In the genomic region with DNA sequence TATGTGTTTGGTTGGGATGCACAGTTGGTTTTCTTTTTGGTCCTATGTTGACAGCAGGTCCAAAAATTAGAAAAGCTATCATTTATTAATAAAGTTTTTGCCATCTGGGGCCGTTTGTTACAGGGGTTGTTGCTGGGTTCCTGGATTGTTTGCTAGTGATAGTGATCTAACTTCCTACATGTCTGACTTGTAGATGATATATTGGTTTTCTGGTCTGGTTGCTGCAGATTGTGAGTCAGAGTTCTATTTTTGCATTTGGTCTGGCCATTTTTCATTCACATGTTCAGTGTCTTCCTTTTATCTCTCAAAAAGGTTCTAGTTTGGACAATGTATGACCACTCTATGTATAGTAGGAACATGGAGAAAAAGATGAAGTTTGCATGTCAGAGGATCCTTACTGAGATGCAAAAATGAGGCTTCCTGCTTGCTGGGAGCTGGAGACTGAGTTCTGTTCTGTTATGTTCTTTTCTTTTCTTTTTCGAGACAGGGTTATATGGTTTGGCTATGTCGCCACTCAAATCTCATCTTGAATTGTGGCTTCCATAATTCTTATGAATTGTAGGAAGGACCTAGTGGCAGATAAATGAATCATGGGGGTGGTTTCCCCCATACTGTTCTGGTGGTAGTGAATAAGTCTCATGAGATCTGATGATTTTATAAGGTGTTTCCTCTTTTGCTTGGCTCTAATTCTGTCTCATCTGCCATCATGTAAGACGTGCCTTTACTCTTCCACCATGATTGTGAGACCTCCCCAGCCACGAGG, we compare ENCODE assay signal across 1 cellular context.
TF ChIP-seq lines count a peak whose summit lies in the region.

No MANE protein-coding gene starts in this region.

TF ChIP-seq in K562, 482 proteins besides CTCF, POLR2A, EP300 and RAD21 (continued from another document):
- TF ChIP-seq PHB2 (IDR thresholded peaks at IDR 0.05; ENCODE audit: low read depth) (no peak), HCFC1 (IDR thresholded peaks at IDR 0.05; ENCODE audit: low read depth, low read length) (no peak), MAZ (CRISPR knock-in tag; conservative IDR thresholded peaks at IDR 0.05 in 1 of 2, IDR thresholded peaks at IDR 0.05 in 1 of 2) (0 out of 4 replicates have a peak, but pooled peaks of 1 of the 2 experiments have one; percentile 10), PHF20 (IDR thresholded peaks at IDR 0.05; ENCODE audit: partially characterized antibody) (peak; percentile 65), ZEB2 (IDR thresholded peaks at IDR 0.05) (peak; percentile 54; the same call in 1 of the 2 replicates), ARID1B (IDR thresholded peaks at IDR 0.05) (peak; percentile 95), CCAR2 (IDR thresholded peaks at IDR 0.05; ENCODE audit: low read depth, low read length) (no peak), PTRF (tag; IDR thresholded peaks at IDR 0.05) (no peak), POLR2AphosphoS2 (IDR thresholded peaks at IDR 0.05; ENCODE audit: low read length) (no peak), MEIS2 (IDR thresholded peaks at IDR 0.05; ENCODE audit: partially characterized antibody) (peak; percentile 99), ELF1 (tag; IDR thresholded peaks at IDR 0.05) (peak; percentile 43; the same call in 1 of the 2 replicates), CREM (IDR thresholded peaks at IDR 0.05; ENCODE audit: low read depth) (peak; percentile 53), ETV1 (tag; conservative IDR thresholded peaks at IDR 0.05; ENCODE audit: low read depth) (peak; percentile 54; the same call in 1 of the 2 replicates), SMARCC2 (IDR thresholded peaks at IDR 0.05; ENCODE audit: low read depth) (peak; percentile 84; the same call in 1 of the 2 replicates), FOXK2 (conservative IDR thresholded peaks at IDR 0.05 in 1 of 2, IDR thresholded peaks at IDR 0.05 in 1 of 2; ENCODE audit: low read depth in 2 of 2) (0 out of 4 replicates have a peak, but pooled peaks of 1 of the 2 experiments have one; percentile 27), ZNF57 (CRISPR knock-in tag; IDR thresholded peaks at IDR 0.05) (no peak), SAFB2 (IDR thresholded peaks at IDR 0.05; ENCODE audit: borderline replicate concordance, low read depth, low read length, severe bottlenecking) (no peak), ZNF444 (CRISPR knock-in tag; IDR thresholded peaks at IDR 0.05) (no peak), FOS (IDR thresholded peaks at IDR 0.05; ENCODE audit: extremely low read depth, insufficient read length) (peak; percentile 42), NCOA2 (IDR thresholded peaks at IDR 0.05; ENCODE audit: partially characterized antibody in 2 of 2) (peak in 1 of 2 experiments; percentile 51), TAF15 (IDR thresholded peaks at IDR 0.05; ENCODE audit: low read depth, low read length) (no peak), HDGF (IDR thresholded peaks at IDR 0.05) (no peak), ELF4 (CRISPR knock-in tag; IDR thresholded peaks at IDR 0.05) (peak; percentile 75; the same call in 1 of the 2 replicates), SIRT6 (IDR thresholded peaks at IDR 0.05; ENCODE audit: low read depth, low read length) (no peak), PTTG1 (tag; IDR thresholded peaks at IDR 0.05; ENCODE audit: low read depth) (no peak), HNRNPH1 (optimal IDR thresholded peaks at IDR 0.05; ENCODE audit: low read depth, low read length) (no peak), TAL1 (IDR thresholded peaks at IDR 0.05) (peak; percentile 82), POU5F1 (IDR thresholded peaks at IDR 0.05; ENCODE audit: borderline replicate concordance, low read depth, low read length, partially characterized antibody) (no peak), TEAD2 (tag; IDR thresholded peaks at IDR 0.05) (no peak), LEF1 (IDR thresholded peaks at IDR 0.05) (peak; percentile 92), STAT5A (IDR thresholded peaks at IDR 0.05; ENCODE audit: borderline replicate concordance, low read length) (peak; percentile 47), CEBPG (CRISPR knock-in tag; IDR thresholded peaks at IDR 0.05) (no peak), CEBPG (tag; conservative IDR thresholded peaks at IDR 0.05 in 1 of 2, IDR thresholded peaks at IDR 0.05 in 1 of 2) (no peak)
- TF ChIP-seq, protein P1, sequence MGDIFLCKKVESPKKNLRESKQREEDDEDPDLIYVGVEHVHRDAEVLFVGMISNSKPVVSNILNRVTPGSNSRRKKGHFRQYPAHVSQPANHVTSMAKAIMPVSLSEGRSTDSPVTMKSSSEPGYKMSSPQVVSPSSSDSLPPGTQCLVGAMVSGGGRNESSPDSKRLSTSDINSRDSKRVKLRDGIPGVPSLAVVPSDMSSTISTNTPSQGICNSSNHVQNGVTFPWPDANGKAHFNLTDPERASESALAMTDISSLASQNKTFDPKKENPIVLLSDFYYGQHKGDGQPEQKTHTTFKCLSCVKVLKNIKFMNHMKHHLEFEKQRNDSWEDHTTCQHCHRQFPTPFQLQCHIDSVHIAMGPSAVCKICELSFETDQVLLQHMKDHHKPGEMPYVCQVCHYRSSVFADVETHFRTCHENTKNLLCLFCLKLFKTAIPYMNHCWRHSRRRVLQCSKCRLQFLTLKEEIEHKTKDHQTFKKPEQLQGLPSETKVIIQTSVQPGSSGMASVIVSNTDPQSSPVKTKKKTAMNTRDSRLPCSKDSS (IDR thresholded peaks at IDR 0.05; ENCODE audit: low read depth, partially characterized antibody), result no peak
- TF ChIP-seq, protein P2, sequence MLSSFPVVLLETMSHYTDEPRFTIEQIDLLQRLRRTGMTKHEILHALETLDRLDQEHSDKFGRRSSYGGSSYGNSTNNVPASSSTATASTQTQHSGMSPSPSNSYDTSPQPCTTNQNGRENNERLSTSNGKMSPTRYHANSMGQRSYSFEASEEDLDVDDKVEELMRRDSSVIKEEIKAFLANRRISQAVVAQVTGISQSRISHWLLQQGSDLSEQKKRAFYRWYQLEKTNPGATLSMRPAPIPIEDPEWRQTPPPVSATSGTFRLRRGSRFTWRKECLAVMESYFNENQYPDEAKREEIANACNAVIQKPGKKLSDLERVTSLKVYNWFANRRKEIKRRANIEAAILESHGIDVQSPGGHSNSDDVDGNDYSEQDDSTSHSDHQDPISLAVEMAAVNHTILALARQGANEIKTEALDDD (IDR thresholded peaks at IDR 0.05), result peak; percentile 19; the same call in 1 of the 2 replicates
- TF ChIP-seq, protein P3, sequence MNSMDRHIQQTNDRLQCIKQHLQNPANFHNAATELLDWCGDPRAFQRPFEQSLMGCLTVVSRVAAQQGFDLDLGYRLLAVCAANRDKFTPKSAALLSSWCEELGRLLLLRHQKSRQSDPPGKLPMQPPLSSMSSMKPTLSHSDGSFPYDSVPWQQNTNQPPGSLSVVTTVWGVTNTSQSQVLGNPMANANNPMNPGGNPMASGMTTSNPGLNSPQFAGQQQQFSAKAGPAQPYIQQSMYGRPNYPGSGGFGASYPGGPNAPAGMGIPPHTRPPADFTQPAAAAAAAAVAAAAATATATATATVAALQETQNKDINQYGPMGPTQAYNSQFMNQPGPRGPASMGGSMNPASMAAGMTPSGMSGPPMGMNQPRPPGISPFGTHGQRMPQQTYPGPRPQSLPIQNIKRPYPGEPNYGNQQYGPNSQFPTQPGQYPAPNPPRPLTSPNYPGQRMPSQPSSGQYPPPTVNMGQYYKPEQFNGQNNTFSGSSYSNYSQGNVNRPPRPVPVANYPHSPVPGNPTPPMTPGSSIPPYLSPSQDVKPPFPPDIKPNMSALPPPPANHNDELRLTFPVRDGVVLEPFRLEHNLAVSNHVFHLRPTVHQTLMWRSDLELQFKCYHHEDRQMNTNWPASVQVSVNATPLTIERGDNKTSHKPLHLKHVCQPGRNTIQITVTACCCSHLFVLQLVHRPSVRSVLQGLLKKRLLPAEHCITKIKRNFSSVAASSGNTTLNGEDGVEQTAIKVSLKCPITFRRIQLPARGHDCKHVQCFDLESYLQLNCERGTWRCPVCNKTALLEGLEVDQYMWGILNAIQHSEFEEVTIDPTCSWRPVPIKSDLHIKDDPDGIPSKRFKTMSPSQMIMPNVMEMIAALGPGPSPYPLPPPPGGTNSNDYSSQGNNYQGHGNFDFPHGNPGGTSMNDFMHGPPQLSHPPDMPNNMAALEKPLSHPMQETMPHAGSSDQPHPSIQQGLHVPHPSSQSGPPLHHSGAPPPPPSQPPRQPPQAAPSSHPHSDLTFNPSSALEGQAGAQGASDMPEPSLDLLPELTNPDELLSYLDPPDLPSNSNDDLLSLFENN (IDR thresholded peaks at IDR 0.05; ENCODE audit: low read depth in 2 of 2, low read length in 2 of 2), result no peak
- TF ChIP-seq, protein P4, sequence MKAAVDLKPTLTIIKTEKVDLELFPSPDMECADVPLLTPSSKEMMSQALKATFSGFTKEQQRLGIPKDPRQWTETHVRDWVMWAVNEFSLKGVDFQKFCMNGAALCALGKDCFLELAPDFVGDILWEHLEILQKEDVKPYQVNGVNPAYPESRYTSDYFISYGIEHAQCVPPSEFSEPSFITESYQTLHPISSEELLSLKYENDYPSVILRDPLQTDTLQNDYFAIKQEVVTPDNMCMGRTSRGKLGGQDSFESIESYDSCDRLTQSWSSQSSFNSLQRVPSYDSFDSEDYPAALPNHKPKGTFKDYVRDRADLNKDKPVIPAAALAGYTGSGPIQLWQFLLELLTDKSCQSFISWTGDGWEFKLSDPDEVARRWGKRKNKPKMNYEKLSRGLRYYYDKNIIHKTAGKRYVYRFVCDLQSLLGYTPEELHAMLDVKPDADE (conservative IDR thresholded peaks at IDR 0.05; ENCODE audit: control insufficient read depth, low read depth, low read length), result no peak
- TF ChIP-seq, protein P5, sequence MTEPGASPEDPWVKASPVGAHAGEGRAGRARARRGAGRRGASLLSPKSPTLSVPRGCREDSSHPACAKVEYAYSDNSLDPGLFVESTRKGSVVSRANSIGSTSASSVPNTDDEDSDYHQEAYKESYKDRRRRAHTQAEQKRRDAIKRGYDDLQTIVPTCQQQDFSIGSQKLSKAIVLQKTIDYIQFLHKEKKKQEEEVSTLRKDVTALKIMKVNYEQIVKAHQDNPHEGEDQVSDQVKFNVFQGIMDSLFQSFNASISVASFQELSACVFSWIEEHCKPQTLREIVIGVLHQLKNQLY (CRISPR knock-in tag; conservative IDR thresholded peaks at IDR 0.05), result no peak
- TF ChIP-seq, protein P6, sequence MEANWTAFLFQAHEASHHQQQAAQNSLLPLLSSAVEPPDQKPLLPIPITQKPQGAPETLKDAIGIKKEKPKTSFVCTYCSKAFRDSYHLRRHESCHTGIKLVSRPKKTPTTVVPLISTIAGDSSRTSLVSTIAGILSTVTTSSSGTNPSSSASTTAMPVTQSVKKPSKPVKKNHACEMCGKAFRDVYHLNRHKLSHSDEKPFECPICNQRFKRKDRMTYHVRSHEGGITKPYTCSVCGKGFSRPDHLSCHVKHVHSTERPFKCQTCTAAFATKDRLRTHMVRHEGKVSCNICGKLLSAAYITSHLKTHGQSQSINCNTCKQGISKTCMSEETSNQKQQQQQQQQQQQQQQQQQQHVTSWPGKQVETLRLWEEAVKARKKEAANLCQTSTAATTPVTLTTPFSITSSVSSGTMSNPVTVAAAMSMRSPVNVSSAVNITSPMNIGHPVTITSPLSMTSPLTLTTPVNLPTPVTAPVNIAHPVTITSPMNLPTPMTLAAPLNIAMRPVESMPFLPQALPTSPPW (CRISPR knock-in tag; IDR thresholded peaks at IDR 0.05), result 0 out of 2 replicates have a peak, but pooled peaks have one; percentile 6
- TF ChIP-seq, protein P7, sequence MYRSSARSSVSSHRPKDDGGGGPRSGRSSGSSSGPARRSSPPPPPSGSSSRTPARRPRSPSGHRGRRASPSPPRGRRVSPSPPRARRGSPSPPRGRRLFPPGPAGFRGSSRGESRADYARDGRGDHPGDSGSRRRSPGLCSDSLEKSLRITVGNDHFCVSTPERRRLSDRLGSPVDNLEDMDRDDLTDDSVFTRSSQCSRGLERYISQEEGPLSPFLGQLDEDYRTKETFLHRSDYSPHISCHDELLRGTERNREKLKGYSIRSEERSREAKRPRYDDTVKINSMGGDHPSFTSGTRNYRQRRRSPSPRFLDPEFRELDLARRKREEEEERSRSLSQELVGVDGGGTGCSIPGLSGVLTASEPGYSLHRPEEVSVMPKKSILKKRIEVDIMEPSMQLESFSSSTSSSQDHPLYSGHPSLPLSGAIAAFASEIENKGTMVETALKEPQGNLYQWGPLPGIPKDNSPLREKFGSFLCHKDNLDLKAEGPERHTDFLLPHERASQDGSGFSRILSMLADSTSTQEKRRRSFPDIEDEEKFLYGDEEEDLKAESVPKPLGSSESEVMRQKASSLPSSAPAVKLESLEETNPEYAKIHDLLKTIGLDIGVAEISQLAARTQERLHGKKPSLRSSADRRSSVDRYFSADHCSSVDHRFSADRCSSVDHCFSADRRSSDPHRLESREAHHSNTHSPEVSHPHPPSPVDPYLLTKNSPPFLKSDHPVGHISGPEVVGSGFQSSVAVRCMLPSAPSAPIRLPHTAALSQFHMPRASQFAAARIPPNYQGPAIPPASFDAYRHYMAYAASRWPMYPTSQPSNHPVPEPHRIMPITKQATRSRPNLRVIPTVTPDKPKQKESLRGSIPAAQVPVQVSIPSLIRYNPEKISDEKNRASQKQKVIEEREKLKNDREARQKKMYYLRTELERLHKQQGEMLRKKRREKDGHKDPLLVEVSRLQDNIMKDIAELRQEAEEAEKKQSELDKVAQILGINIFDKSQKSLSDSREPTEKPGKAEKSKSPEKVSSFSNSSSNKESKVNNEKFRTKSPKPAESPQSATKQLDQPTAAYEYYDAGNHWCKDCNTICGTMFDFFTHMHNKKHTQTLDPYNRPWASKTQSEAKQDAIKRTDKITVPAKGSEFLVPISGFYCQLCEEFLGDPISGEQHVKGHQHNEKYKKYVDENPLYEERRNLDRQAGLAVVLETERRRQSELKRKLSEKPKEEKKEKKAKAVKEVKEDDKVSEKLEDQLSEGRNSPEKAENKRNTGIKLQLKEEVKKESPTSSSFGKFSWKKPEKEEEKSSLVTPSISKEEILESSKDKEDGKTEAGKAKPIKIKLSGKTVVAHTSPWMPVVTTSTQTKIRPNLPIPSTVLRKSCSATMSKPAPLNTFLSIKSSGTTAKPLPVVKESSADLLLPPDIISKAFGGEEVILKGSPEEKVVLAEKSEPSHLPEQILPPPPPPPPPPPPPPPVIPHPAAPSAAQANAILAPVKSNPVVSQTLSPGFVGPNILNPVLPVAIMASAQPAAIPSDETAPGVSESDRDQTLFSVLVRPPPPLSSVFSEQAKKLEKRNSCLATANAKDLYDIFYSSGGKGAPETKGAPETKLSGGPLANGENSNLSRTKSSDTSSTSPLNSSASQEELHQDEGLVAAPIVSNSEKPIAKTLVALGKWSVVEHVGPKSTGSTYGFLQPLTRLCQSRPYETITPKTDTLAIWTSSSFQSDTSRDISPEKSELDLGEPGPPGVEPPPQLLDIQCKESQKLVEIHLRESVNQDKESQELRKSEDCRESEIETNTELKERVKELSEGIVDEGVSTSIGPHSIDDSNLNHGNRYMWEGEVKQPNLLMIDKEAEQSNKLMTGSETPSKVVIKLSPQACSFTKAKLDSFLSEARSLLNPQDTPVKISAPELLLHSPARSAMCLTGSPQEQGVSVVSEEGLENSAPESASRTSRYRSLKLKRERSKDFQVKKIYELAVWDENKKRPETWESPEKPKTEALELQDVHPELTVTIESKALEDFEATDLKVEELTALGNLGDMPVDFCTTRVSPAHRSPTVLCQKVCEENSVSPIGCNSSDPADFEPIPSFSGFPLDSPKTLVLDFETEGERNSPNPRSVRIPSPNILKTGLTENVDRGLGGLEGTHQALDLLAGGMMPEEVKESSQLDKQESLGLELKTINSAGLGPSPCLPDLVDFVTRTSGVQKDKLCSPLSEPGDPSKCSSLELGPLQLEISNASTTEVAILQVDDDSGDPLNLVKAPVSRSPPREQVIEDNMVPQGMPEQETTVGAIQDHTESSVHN (IDR thresholded peaks at IDR 0.05; ENCODE audit: borderline replicate concordance in 1 of 2, low read depth in 1 of 2), result no peak
